Comparison of ENCODE assay signal across 1 cellular context in genomic region chr5:58460727-58461286, GRCh38.
TF ChIP-seq lines count a peak whose summit lies in the region.

No MANE protein-coding gene starts in this region.

TF ChIP-seq in HCT116, 20 proteins besides CTCF, POLR2A, EP300 and RAD21 (continued from another document):
- TF ChIP-seq SIN3A (IDR thresholded peaks at IDR 0.05; ENCODE audit: low read depth) (no peak), EGR1 (IDR thresholded peaks at IDR 0.05; ENCODE audit: low read depth) (no peak), REST (IDR thresholded peaks at IDR 0.05; ENCODE audit: low read depth) (no peak)
